ENCODE assay signal across 1 cellular context in the genomic region with DNA sequence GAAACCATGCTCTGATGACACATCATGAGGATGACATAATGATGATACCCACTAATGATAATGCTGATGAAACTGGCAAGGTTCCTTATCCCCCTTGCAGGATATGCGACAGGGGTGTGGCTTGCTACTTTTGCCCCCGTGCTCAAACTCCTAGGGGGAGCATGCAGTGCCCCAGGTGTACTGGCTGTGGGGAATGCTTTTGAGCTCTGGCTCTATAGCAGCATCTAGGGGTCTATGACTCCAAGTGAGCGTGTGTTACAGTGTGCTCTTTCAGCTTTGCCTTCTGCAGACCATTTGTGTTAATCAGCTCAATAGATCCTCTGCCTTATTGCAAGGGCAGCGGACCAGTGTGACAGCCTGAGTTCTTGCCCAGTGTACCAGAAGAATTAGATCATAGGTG.
TF ChIP-seq lines count a peak whose summit lies in the region.

No MANE protein-coding gene starts in this region.

TF ChIP-seq in GM23338, 12 proteins besides CTCF, POLR2A, EP300 and RAD21 (continued from another document):
- TF ChIP-seq, protein P1, sequence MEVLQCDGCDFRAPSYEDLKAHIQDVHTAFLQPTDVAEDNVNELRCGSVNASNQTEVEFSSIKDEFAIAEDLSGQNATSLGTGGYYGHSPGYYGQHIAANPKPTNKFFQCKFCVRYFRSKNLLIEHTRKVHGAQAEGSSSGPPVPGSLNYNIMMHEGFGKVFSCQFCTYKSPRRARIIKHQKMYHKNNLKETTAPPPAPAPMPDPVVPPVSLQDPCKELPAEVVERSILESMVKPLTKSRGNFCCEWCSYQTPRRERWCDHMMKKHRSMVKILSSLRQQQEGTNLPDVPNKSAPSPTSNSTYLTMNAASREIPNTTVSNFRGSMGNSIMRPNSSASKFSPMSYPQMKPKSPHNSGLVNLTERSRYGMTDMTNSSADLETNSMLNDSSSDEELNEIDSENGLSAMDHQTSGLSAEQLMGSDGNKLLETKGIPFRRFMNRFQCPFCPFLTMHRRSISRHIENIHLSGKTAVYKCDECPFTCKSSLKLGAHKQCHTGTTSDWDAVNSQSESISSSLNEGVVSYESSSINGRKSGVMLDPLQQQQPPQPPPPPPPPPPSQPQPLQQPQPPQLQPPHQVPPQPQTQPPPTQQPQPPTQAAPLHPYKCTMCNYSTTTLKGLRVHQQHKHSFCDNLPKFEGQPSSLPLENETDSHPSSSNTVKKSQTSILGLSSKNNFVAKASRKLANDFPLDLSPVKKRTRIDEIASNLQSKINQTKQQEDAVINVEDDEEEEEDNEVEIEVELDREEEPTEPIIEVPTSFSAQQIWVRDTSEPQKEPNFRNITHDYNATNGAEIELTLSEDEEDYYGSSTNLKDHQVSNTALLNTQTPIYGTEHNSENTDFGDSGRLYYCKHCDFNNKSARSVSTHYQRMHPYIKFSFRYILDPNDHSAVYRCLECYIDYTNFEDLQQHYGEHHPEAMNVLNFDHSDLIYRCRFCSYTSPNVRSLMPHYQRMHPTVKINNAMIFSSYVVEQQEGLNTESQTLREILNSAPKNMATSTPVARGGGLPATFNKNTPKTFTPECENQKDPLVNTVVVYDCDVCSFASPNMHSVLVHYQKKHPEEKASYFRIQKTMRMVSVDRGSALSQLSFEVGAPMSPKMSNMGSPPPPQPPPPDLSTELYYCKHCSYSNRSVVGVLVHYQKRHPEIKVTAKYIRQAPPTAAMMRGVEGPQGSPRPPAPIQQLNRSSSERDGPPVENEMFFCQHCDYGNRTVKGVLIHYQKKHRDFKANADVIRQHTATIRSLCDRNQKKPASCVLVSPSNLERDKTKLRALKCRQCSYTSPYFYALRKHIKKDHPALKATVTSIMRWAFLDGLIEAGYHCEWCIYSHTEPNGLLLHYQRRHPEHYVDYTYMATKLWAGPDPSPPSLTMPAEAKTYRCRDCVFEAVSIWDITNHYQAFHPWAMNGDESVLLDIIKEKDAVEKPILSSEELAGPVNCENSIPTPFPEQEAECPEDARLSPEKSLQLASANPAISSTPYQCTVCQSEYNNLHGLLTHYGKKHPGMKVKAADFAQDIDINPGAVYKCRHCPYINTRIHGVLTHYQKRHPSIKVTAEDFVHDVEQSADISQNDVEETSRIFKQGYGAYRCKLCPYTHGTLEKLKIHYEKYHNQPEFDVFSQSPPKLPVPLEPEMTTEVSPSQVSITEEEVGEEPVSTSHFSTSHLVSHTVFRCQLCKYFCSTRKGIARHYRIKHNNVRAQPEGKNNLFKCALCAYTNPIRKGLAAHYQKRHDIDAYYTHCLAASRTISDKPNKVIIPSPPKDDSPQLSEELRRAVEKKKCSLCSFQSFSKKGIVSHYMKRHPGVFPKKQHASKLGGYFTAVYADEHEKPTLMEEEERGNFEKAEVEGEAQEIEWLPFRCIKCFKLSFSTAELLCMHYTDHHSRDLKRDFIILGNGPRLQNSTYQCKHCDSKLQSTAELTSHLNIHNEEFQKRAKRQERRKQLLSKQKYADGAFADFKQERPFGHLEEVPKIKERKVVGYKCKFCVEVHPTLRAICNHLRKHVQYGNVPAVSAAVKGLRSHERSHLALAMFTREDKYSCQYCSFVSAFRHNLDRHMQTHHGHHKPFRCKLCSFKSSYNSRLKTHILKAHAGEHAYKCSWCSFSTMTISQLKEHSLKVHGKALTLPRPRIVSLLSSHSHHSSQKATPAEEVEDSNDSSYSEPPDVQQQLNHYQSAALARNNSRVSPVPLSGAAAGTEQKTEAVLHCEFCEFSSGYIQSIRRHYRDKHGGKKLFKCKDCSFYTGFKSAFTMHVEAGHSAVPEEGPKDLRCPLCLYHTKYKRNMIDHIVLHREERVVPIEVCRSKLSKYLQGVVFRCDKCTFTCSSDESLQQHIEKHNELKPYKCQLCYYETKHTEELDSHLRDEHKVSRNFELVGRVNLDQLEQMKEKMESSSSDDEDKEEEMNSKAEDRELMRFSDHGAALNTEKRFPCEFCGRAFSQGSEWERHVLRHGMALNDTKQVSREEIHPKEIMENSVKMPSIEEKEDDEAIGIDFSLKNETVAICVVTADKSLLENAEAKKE (CRISPR knock-in tag; IDR thresholded peaks at IDR 0.05), result no peak
